Comparison of ENCODE assay signal across 11 cellular contexts in genomic region chr4:153518637-153519384, GRCh38. TPM values are rescaled to one million over a fixed set of nuclear protein-coding genes. Genes with fewer than 3 reads are reported as not detected.
DNase-seq lines count a peak whose midpoint lies in the region; ATAC-seq, FAIRE-seq and TF ChIP-seq lines count a peak whose summit lies in the region.
"Had no signal": no experiment of that assay in that cellular context is flagged by ENCODE, and none has a peak within 500 bp of the region (broad histone marks: within the 10 kb centered on the region; RNA-seq: fewer than 3 reads in every experiment).

No MANE protein-coding gene starts in this region.

- peaks cover 99% of the 10 kb centered on the region for H3K79me2 ChIP-seq in GM12878 (ENCODE audit: control insufficient read depth, insufficient read depth, low read length)

- TF ChIP-seq EP300 in GM12878 (IDR thresholded peaks at IDR 0.05; ENCODE audit: borderline replicate concordance in 1 of 2, control insufficient read depth in 1 of 2, low read depth in 2 of 2, low read length in 2 of 2), result no peak

- RAD21 ChIA-PET in GM12878 (lab: Charles Lee; ENCODE audit: unreplicated experiment), result interaction anchor here (0.7 to 10.7 kb wide), 8 partner anchors 10 to 86 kb away, joined by 3 to 197 read pairs (median 6); no protein-coding TSS in a partner anchor

- FAIRE-seq in GM12878 (lab: Jason Lieb, UNC), result no peak

- ATAC-seq in GM12878 (no peak), lung (ENCODE audit: insufficient read depth, low FRiP score) (no peak), GM18858 (IDR thresholded peaks at IDR 0.05; ENCODE audit: unreplicated experiment) (no peak)

- TF ChIP-seq CTCF in GM12878 (IDR thresholded peaks at IDR 0.05 in 2 of 3, conservative IDR thresholded peaks at IDR 0.05 in 1 of 3; ENCODE audit: control insufficient read depth in 2 of 3, extremely low read depth in 1 of 3, insufficient read depth in 1 of 3, low read depth in 3 of 3, low read length in 3 of 3) (no peak), lung (IDR thresholded peaks at IDR 0.05; ENCODE audit: control extremely low read depth, extremely low read depth) (no peak), type B pancreatic cell (conservative IDR thresholded peaks at IDR 0.05) (no peak), GM10266 (IDR thresholded peaks at IDR 0.05; ENCODE audit: control insufficient read depth, insufficient read depth, low read depth, missing control alignments) (no peak)

- 1% methylated on average over 9 of the region's 9 CpGs for WGBS in GM12878 (ENCODE audit: insufficient coverage, insufficient replicate concordance, low lambda C conversion rate, missing lambda C conversion rate)
- 54 to 70% methylated on average over 9 of the region's 9 CpGs for WGBS in lung, 2 donors

- peaks cover 71% of the 10 kb centered on the region for H3K4me1 ChIP-seq in GM12878 (ENCODE audit: control insufficient read depth, insufficient read depth, low read length)
- H3K4me1 ChIP-seq in lung (ENCODE audit: control insufficient read depth in 2 of 2, insufficient read depth in 2 of 2, low read length in 2 of 2), result peaks cover 4 to 27% of the 10 kb centered on the region in 2 donors

- H4K20me1 ChIP-seq in GM12878 (ENCODE audit: control insufficient read depth, insufficient read depth), result no peaks in the 10 kb centered on the region

- no peak for TF ChIP-seq POLR2A in GM12878 (IDR thresholded peaks at IDR 0.05; ENCODE audit: low read depth, low read length)

- no peaks in the 10 kb centered on the region for H3K27me3 ChIP-seq in GM12878 (replicated peaks in 1 of 2; ENCODE audit: control insufficient read depth in 2 of 2, insufficient read depth in 2 of 2, low read length in 1 of 2)
- H3K27me3 ChIP-seq in lung (ENCODE audit: control insufficient read depth, insufficient read depth), result no peaks in the 10 kb centered on the region
- H3K27me3 ChIP-seq: ovary had no signal

- peak overlapping the region; percentile 58 for H3K4me3 Mint-ChIP-seq in activated naive CD4-positive, alpha-beta T cell treated with anti-CD3 and anti-CD28 coated beads for 36 hours
- H3K4me3 Mint-ChIP-seq in type B pancreatic cell, result peak overlapping the region; percentile 2

- H3K9ac ChIP-seq in GM12878 (ENCODE audit: control insufficient read depth, insufficient read depth, low read length), result peak overlapping the region; percentile 49
- H3K9ac ChIP-seq: KMS-11 had no signal

- TF ChIP-seq RAD21 in GM12878 (IDR thresholded peaks at IDR 0.05; ENCODE audit: insufficient read depth, low read depth, low read length), result no peak

- H2AFZ ChIP-seq in GM12878 (ENCODE audit: control insufficient read depth, low read depth, low read length), result no peak overlapping the region

- H3K36me3 Mint-ChIP-seq in activated naive CD4-positive, alpha-beta T cell treated with anti-CD3 and anti-CD28 coated beads for 36 hours (ENCODE audit: low read depth), result peaks cover 7% of the 10 kb centered on the region
- H3K36me3 Mint-ChIP-seq in type B pancreatic cell, result peaks cover 4% of the 10 kb centered on the region

- SMC1A ChIA-PET in GM12878 (lab: Charles Lee; ENCODE audit: uncharacterized antibody, unreplicated experiment), result interaction anchor here (0.7 to 12.9 kb wide), 14 partner anchors 9 to 739 kb away, joined by 3 to 177 read pairs (median 8); partner anchors contain the start of genes ARFIP1, TIGD4 and TMEM131L

- H3K9me3 Mint-ChIP-seq in activated naive CD4-positive, alpha-beta T cell treated with anti-CD3 and anti-CD28 coated beads for 36 hours, result no peaks in the 10 kb centered on the region
- H3K9me3 Mint-ChIP-seq in type B pancreatic cell, result no peaks in the 10 kb centered on the region

- intact Hi-C loops in activated naive CD4-positive, alpha-beta T cell treated with anti-CD3 and anti-CD28 coated beads for 36 hours (cut with micrococcal nuclease), result no loop called here
- intact Hi-C loops in GM12878 (cut with micrococcal nuclease; ENCODE audit: unreplicated experiment), result no loop called here

- H3K27ac ChIP-seq in GM12878 (ENCODE audit: control insufficient read depth, insufficient read depth) (peak overlapping the region; percentile 96), lung (ENCODE audit: low read depth in 1 of 2, low read length in 1 of 2) (peak overlapping the region; percentile 23 to 52)
- H3K27ac ChIP-seq: KMS-11 had no signal

- no peak for DNase-seq in activated naive CD4-positive, alpha-beta T cell treated with anti-CD3 and anti-CD28 coated beads for 36 hours
- no peak for DNase-seq in activated naive CD4-positive, alpha-beta T cell (lab: John Stamatoyannopoulos, UW)
- no peak for DNase-seq in GM12878 (ENCODE audit: low read depth, low spot score)
- no peak for DNase-seq in lung (ENCODE audit: low spot score)
- no peak for DNase-seq in type B pancreatic cell (ENCODE audit: extremely low spot score, unreplicated experiment)
- DNase-seq in foreskin melanocyte, result no peak
- DNase-seq in GM10266 (ENCODE audit: extremely low spot score), result no peak
- DNase-seq: activated CD8-positive, alpha-beta memory T cell treated with anti-CD3 and anti-CD28 coated beads, Interleukin-2, amount 50 U/mL, for 48 hours had no signal

- H3K36me3 ChIP-seq in GM12878 (ENCODE audit: control insufficient read depth in 2 of 2, insufficient read depth in 2 of 2, low read length in 1 of 2) (peaks cover 0 to 32% of the 10 kb centered on the region in 2 experiments; a peak in 2 of 4 replicates), lung (ENCODE audit: control insufficient read depth in 2 of 2, insufficient read depth in 2 of 2, low read length in 2 of 2) (peaks cover 0 to 2% of the 10 kb centered on the region in 2 donors)
- H3K36me3 ChIP-seq: ovary had no signal

- no TSS peak for BruUV-seq in GM12878 (replicated peaks; lab: Mats Ljungman, UMichigan)

- CTCF ChIA-PET in activated naive CD4-positive, alpha-beta T cell treated with anti-CD3 and anti-CD28 coated beads for 36 hours (lab: Charles Lee), result interaction anchor here (1.4 to 1.5 kb wide), 2 partner anchors 20 to 55 kb away, joined by 3 to 4 read pairs; no protein-coding TSS in a partner anchor
- CTCF ChIA-PET in GM12878 (lab: Yijun Ruan, JAX), result interaction anchor here (0.7 to 3.1 kb wide), 7 partner anchors 17 to 53 kb away, joined by 3 to 13 read pairs (median 3); partner anchors contain the start of gene TMEM131L

- in situ Hi-C loops in GM12878 (cut with MboI), result no loop called here

- H3K4me1 Mint-ChIP-seq in activated naive CD4-positive, alpha-beta T cell treated with anti-CD3 and anti-CD28 coated beads for 36 hours (ENCODE audit: low read depth), result peaks cover 81% of the 10 kb centered on the region
- peaks cover 42% of the 10 kb centered on the region for H3K4me1 Mint-ChIP-seq in type B pancreatic cell (ENCODE audit: unreplicated experiment)

- no peaks in the 10 kb centered on the region for H3K27me3 Mint-ChIP-seq in activated naive CD4-positive, alpha-beta T cell treated with anti-CD3 and anti-CD28 coated beads for 36 hours (ENCODE audit: low read depth)
- no peaks in the 10 kb centered on the region for H3K27me3 Mint-ChIP-seq in type B pancreatic cell

- peak overlapping the region; percentile 23 for H3K4me2 ChIP-seq in GM12878 (ENCODE audit: control insufficient read depth, insufficient read depth)
- H3K4me2 ChIP-seq: KMS-11 had no signal

- H3K4me3 ChIP-seq in GM12878 (peak overlapping the region; percentile 38; the same call in 1 of the 2 replicates), lung (no peak overlapping the region)
- H3K4me3 ChIP-seq: ovary had no signal

- peak overlapping the region; percentile 88 for H3K27ac Mint-ChIP-seq in activated naive CD4-positive, alpha-beta T cell treated with anti-CD3 and anti-CD28 coated beads for 36 hours
- H3K27ac Mint-ChIP-seq in type B pancreatic cell, result no peak overlapping the region

- H3K9me3 ChIP-seq in GM12878 (replicated peaks; ENCODE audit: control insufficient read depth, insufficient read depth, low read length) (no peaks in the 10 kb centered on the region; the same call in 2 of the 3 replicates), lung (ENCODE audit: control insufficient read depth in 2 of 2, insufficient read depth in 1 of 2, low read length in 1 of 2) (no peaks in the 10 kb centered on the region)
- H3K9me3 ChIP-seq: ovary had no signal

- POLR2A ChIA-PET in GM12878 (lab: Charles Lee), result interaction anchor here (1.0 to 18.7 kb wide), 3 partner anchors 14 to 36 kb away, joined by 3 to 322 read pairs (median 3); no protein-coding TSS in a partner anchor

TF ChIP-seq in GM12878, 131 proteins besides CTCF, POLR2A, EP300 and RAD21 (continues in another document):
- TF ChIP-seq RB1 (IDR thresholded peaks at IDR 0.05; ENCODE audit: borderline replicate concordance) (no peak), ETV6 (conservative IDR thresholded peaks at IDR 0.05 in 1 of 2, IDR thresholded peaks at IDR 0.05 in 1 of 2; ENCODE audit: borderline replicate concordance in 1 of 2, low read depth in 1 of 2) (0 out of 4 replicates have a peak, but pooled peaks of 1 of the 2 experiments have one; percentile 40), BHLHE40 (IDR thresholded peaks at IDR 0.05; ENCODE audit: borderline replicate concordance in 1 of 2, low read depth in 2 of 2, low read length in 1 of 2) (0 out of 4 replicates have a peak, but pooled peaks of 1 of the 2 experiments have one; percentile 46), FOXM1 (IDR thresholded peaks at IDR 0.05; ENCODE audit: low read depth, low read length) (peak; percentile 20; the same call in 1 of the 2 replicates), CEBPB (IDR thresholded peaks at IDR 0.05; ENCODE audit: borderline replicate concordance in 1 of 2, low read depth in 2 of 2, low read length in 2 of 2) (no peak), TARDBP (IDR thresholded peaks at IDR 0.05; ENCODE audit: borderline replicate concordance) (no peak)

RNA-seq across cellular contexts. Expression of gene TMEM131L, which starts 52.7 kb away (rescaled TPM):
- 10 to 100 TPM; 37.6 to 41.6 TPM for total RNA-seq in activated naive CD4-positive, alpha-beta T cell treated with anti-CD3 and anti-CD28 coated beads for 36 hours
- 766 and 777 TPM in 2 replicates for total RNA-seq in GM12878 (2013; cell fraction: nucleolus; rRNA removed)
- total RNA-seq in GM12878 (2014; rRNA removed) (77.0 and 90.4 TPM in 2 replicates), GM12878 (2014; rRNA removed; fragmentation: Illumina TruSeq; extraction: Trizol) (64.0 and 66.4 TPM in 2 replicates), GM12878 (2021) (77.8 and 85.2 TPM in 2 replicates), lung (10 to 100 TPM; 16.8 to 40.6 TPM), type B pancreatic cell (ENCODE audit: low replicate concordance) (5.4 and 21.3 TPM in 2 replicates)
- polyA plus RNA-seq in GM12878 (2011; ENCODE audit: low read depth), result 39.6 TPM
- polyA plus RNA-seq in GM12878 (2011; rRNA removed) (90.9 and 101 TPM in 2 replicates), GM12878 (2014; fragmentation: Illumina TruSeq; extraction: Trizol) (74.3 and 94.5 TPM in 2 replicates), GM12878 (2014; fragmentation: Nextera tagmentation; extraction: Ambion mirVana) (1 to 10 TPM; 8.5 to 9.5 TPM), GM12878 (2014; rRNA removed) (47.1 and 47.5 TPM in 2 replicates), GM12878 (2016; fragmentation: Nextera tagmentation; extraction: Ambion mirVana) (10 to 100 TPM; 74.5 TPM), lung (1 to 10 TPM; 2.9 to 6.8 TPM)
- polyA plus RNA-seq in GM12878 (2011; cell fraction: cytosol; rRNA removed), result 65.6 and 84.8 TPM in 2 replicates
- 169 and 183 TPM in 2 replicates for polyA plus RNA-seq in GM12878 (2011; cell fraction: nucleus; rRNA removed)
- polyA plus RNA-seq in GM12878 (2012), result 45.1 and 70.5 TPM in 2 replicates
- 177 and 187 TPM in 2 replicates for polyA minus RNA-seq in GM12878 (2011; rRNA and poly(A)+ RNA removed)
- 53.1 and 74.4 TPM in 2 replicates for polyA minus RNA-seq in GM12878 (2011; cell fraction: cytosol; rRNA and poly(A)+ RNA removed)
- 194 and 231 TPM in 2 replicates for polyA minus RNA-seq in GM12878 (2011; cell fraction: nucleus; rRNA and poly(A)+ RNA removed)
